In genomic region chr22:44026630-44027511, GRCh38 we compare ENCODE assay signal across 8 cellular contexts. TPM values are rescaled to one million over a fixed set of nuclear protein-coding genes. Genes with fewer than 3 reads are reported as not detected.
DNase-seq lines count a peak whose midpoint lies in the region; ATAC-seq and TF ChIP-seq lines count a peak whose summit lies in the region.

No MANE protein-coding gene starts in this region.

- H3K27ac ChIP-seq in OCI-LY7 (ENCODE audit: low read depth, low read length, poor library complexity, severe bottlenecking) (no peak overlapping the region), right cardiac atrium (ENCODE audit: low read length) (peak overlapping the region; percentile 89)

- H3K4me3 Mint-ChIP-seq in glutamatergic neuron (ENCODE audit: unreplicated experiment) = no peak overlapping the region

- peak; percentile 35 for DNase-seq in ELF-1 (ENCODE audit: low read depth, low spot score)
- DNase-seq in OCI-LY7 (ENCODE audit: low spot score) = peak; percentile 79
- peak; percentile 75 to 80 for DNase-seq in activated T-cell treated with anti-CD3 and anti-CD28 coated beads, Interleukin-2, amount 50 U/mL, for 48 hours
- DNase-seq in right cardiac atrium = peak; percentile 85 to 92 (median 89)
- DNase-seq in stimulated activated CD4-positive, alpha-beta T cell treated with anti-CD3 and anti-CD28 coated beads, Interleukin-1b, Interleukin-23, amount 100 ng/mL, for 48 hours = peak; percentile 71
- DNase-seq in NCI-H1694 treated with DMSO at 0.1 percent for 48 hours (lab: John Stamatoyannopoulos, UW) = no peak
- no peak for DNase-seq in glutamatergic neuron

- H3K36me3 Mint-ChIP-seq in glutamatergic neuron (ENCODE audit: unreplicated experiment) = no peaks in the 10 kb centered on the region

- intact Hi-C loops in OCI-LY7 (cut with micrococcal nuclease; ENCODE audit: unreplicated experiment) (no loop called here), right cardiac atrium (cut with DNase I) (no loop called here)

- peak overlapping the region; percentile 76 for H3K4me2 ChIP-seq in OCI-LY7 (ENCODE audit: low read length)

- H3K36me3 ChIP-seq in OCI-LY7 (ENCODE audit: insufficient read depth, low read length) = no peaks in the 10 kb centered on the region

- no peaks in the 10 kb centered on the region for H3K27me3 ChIP-seq in right cardiac atrium (ENCODE audit: control insufficient read depth, insufficient read depth)

- 50% methylated on average over 28 of the region's 28 CpGs for WGBS in right cardiac atrium

- H3K9me2 ChIP-seq in OCI-LY7 (ENCODE audit: insufficient read depth, low read length) = no peaks in the 10 kb centered on the region

- no peaks in the 10 kb centered on the region for H3K79me2 ChIP-seq in OCI-LY7 (ENCODE audit: insufficient read depth, low read depth, low read length)

- ATAC-seq in GM21723 (IDR thresholded peaks at IDR 0.05; ENCODE audit: unreplicated experiment) (peak; percentile 53), right cardiac atrium (peak; percentile 63 to 81)

- POLR2A ChIA-PET in OCI-LY7 (lab: Charles Lee) = no interaction called here

- H3K4me1 ChIP-seq in OCI-LY7 (ENCODE audit: insufficient read depth, low read length, poor library complexity, severe bottlenecking) (peaks cover 25% of the 10 kb centered on the region), right cardiac atrium (ENCODE audit: control insufficient read depth, insufficient read depth, low read length) (peaks cover 14% of the 10 kb centered on the region)

- no peaks in the 10 kb centered on the region for H3K9me3 ChIP-seq in OCI-LY7 (ENCODE audit: low read length)
- no peaks in the 10 kb centered on the region for H3K9me3 ChIP-seq in right cardiac atrium (ENCODE audit: control insufficient read depth, low read length)

- H2AFZ ChIP-seq in OCI-LY7 (ENCODE audit: low read length) = peak overlapping the region; percentile 84

- peaks cover 4% of the 10 kb centered on the region for H3K27me3 Mint-ChIP-seq in glutamatergic neuron (ENCODE audit: unreplicated experiment)

- no TSS peak for BruUV-seq in OCI-LY7 (replicated peaks; lab: Mats Ljungman, UMichigan)

- H4K20me1 ChIP-seq in OCI-LY7 (ENCODE audit: insufficient read depth, low read length) = no peaks in the 10 kb centered on the region

- H3K27ac Mint-ChIP-seq in glutamatergic neuron (ENCODE audit: unreplicated experiment) = no peak overlapping the region

- TF ChIP-seq CTCF in OCI-LY7 (conservative IDR thresholded peaks at IDR 0.05; ENCODE audit: low read length) (no peak), glutamatergic neuron (IDR thresholded peaks at IDR 0.05; ENCODE audit: partially characterized antibody, unreplicated experiment) (no peak)

- CTCF ChIA-PET in OCI-LY7 (lab: Charles Lee; ENCODE audit: unreplicated experiment) = no interaction called here

- H3K4me1 Mint-ChIP-seq in glutamatergic neuron (ENCODE audit: low read depth, unreplicated experiment) = peaks cover 6% of the 10 kb centered on the region

- H3K9me3 Mint-ChIP-seq in glutamatergic neuron (ENCODE audit: unreplicated experiment) = peaks cover 5% of the 10 kb centered on the region

- H3K4me3 ChIP-seq in OCI-LY7 (ENCODE audit: low read depth, low read length, poor library complexity, severe bottlenecking) = peak overlapping the region; percentile 51
- peak overlapping the region; percentile 11 for H3K4me3 ChIP-seq in right cardiac atrium (ENCODE audit: low read length)

RNA-seq across cellular contexts. Expression of gene PARVB, which starts 2.8 kb away (rescaled TPM):
- 0.05 TPM in 1 of 2 replicates, not detected in the other for total RNA-seq in OCI-LY7 (2014; rRNA removed; shearing (Covaris generic))
- total RNA-seq in OCI-LY7 (2022) = 0.34 and 0.42 TPM in 2 replicates
- 100 to 1,000 TPM in 2 of 4 donors, 10 to 100 TPM in 2; 85.9 to 124 (median 99.1) TPM for total RNA-seq in right cardiac atrium
- polyA plus RNA-seq in right cardiac atrium = 44.0 TPM
- 7.7 TPM for total RNA-seq in glutamatergic neuron (ENCODE audit: unreplicated experiment)

Comparison
In these comparisons a context has a peak if more than half of its experiments do, and no peak if none do; other contexts are left out.
1. DNase-seq: peak in ELF-1 (single experiment), OCI-LY7 (single experiment), activated T-cell treated with anti-CD3 and anti-CD28 coated beads, Interleukin-2, amount 50 U/mL, for 48 hours (2 of 2), right cardiac atrium (3 of 3) and stimulated activated CD4-positive, alpha-beta T cell treated with anti-CD3 and anti-CD28 coated beads, Interleukin-1b, Interleukin-23, amount 100 ng/mL, for 48 hours (single experiment); none in NCI-H1694 treated with DMSO at 0.1 percent for 48 hours (single experiment) and glutamatergic neuron (single experiment).